Comparison of ENCODE assay signal across 8 cellular contexts in the genomic region with DNA sequence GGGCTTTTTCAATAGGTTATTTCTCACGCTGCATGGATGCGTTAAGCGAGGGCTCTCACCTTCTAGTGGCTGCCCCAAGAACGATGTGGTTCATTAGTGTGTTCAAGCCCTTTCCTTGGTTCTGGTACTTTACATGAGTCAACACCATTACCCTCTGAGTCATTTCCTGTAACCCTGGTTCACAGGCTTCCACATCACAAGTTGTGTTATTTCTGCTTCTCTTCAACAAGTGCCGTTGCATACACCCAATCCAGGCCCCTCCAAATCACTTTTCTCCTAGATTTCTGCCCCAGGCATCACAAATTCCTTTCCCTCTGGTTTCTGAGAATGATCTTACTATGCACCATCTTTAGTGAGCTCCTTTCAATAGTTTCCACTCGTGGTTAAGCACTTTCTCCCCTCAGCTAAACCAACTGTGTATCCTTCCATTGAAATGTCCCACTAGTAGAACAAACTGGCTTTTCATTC.
DNase-seq lines count a peak whose midpoint lies in the region; ATAC-seq and TF ChIP-seq lines count a peak whose summit lies in the region.

No MANE protein-coding gene starts in this region.

- no peaks in the 10 kb centered on the region for H3K36me3 ChIP-seq in uterus

- no peak overlapping the region for H3K4me3 ChIP-seq in uterus

- DNase-seq in GM13976 (ENCODE audit: low spot score): peak; percentile 46
- peak; percentile 74 to 82 for DNase-seq in Kasumi-1 (lab: John Stamatoyannopoulos, UW)
- DNase-seq in activated T-cell treated with anti-CD3 and anti-CD28 coated beads, Interleukin-2, amount 50 U/mL, for 48 hours: peak; percentile 37 to 39
- no peak for DNase-seq in left colon
- no peak for DNase-seq in D341Med (ENCODE audit: low spot score)
- no peak for DNase-seq in COR-L47 (lab: John Stamatoyannopoulos, UW)
- DNase-seq in uterus: no peak

- peak; percentile 95 for ATAC-seq in GM21786 (IDR thresholded peaks at IDR 0.05; ENCODE audit: unreplicated experiment)
- peak; percentile 51 for ATAC-seq in left colon

- intact Hi-C loops in left colon (cut with DNase I, micrococcal nuclease) (no loop called here), uterus (cut with DNase I; ENCODE audit: low total_unique reads) (no loop called here)

- no peak overlapping the region for H3K27ac ChIP-seq in uterus

- in situ Hi-C loops in GM13976 (cut with MboI; ENCODE audit: low sequenced_read_pairs, unreplicated experiment): no loop called here

- no peaks in the 10 kb centered on the region for H3K4me1 ChIP-seq in uterus

- no peaks in the 10 kb centered on the region for H3K27me3 ChIP-seq in uterus

- TF ChIP-seq POLR2A in uterus (IDR thresholded peaks at IDR 0.05): no peak

- no peaks in the 10 kb centered on the region for H3K9me3 ChIP-seq in uterus

- no peak for TF ChIP-seq CTCF in GM13976 (IDR thresholded peaks at IDR 0.05; ENCODE audit: borderline replicate concordance, control extremely low read depth, extremely low read depth, insufficient read depth, missing control alignments)
- no peak for TF ChIP-seq CTCF in uterus (IDR thresholded peaks at IDR 0.05)

Comparison
In these comparisons a context has a peak if more than half of its experiments do, and no peak if none do; other contexts are left out.
1. DNase-seq: peak in GM13976 (single experiment), Kasumi-1 (2 of 2) and activated T-cell treated with anti-CD3 and anti-CD28 coated beads, Interleukin-2, amount 50 U/mL, for 48 hours (2 of 2); none in left colon (0 of 2), D341Med (single experiment), COR-L47 (single experiment) and uterus (0 of 2).